Comparison of ENCODE assay signal across 6 cellular contexts in the genomic region with DNA sequence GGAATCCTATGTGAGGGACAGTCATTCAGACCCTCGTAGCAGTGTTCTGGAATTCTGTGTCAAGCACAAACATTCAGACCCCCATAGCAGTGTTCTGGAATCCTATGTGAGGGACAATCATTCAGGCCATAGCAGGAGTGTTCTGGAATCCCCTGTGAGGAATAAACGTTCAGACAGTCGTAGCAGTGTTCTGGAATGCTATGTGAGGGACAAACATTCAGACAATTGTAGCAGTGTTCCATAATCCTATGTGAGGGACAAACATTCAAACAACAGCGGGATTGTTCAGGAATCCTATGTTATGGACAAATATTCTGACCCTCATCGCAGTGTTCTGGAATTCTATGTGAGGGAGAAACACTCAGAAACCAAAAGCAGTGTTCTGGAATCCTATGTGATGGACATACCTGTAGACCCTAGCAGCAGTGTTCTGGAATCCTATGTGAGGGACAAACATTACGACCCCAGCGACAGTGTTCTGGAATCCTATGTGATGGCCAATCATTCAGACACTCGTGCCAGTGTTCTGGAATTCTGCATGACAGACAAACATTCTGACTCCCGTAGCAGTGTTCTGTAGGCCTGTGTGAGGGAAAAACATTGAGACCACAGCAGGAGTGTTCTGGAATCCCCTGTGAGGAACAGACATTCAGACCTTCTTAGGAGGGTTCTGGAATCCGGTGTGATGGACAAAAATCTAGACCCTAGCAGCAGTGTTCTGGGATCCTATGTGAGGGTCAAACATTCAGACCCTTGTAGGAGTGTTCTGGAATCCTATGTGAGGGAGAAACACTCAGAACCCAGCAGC.
DNase-seq lines count a peak whose midpoint lies in the region; ATAC-seq, FAIRE-seq and TF ChIP-seq lines count a peak whose summit lies in the region.
"Not testable (repeated sequence)": the region's sequence is repeated elsewhere in the genome, so short reads cannot be mapped to it uniquely, and the experiment has no call there.

No MANE protein-coding gene starts in this region.

- under 1% methylated on average over 9 of the region's 10 CpGs for WGBS in HepG2 (ENCODE audit: low lambda C conversion rate)
- WGBS in upper lobe of left lung, 2 donors, result 49 to 56% methylated on average over 9 to 10 of the region's 10 CpGs

- H3K4me2 ChIP-seq in HepG2 (ENCODE audit: low read depth, low read length), result not testable (repeated sequence)

- DNase-seq in RWPE2 (ENCODE audit: low spot score); HepG2 (ENCODE audit: low spot score); naive thymus-derived CD4-positive, alpha-beta T cell; sciatic nerve (ENCODE audit: low spot score); upper lobe of left lung: not testable (repeated sequence)
- DNase-seq in coronary artery (ENCODE audit: low spot score), result peak; percentile 26

- CTCF ChIA-PET in HepG2 (lab: Yijun Ruan, JAX; ENCODE audit: low intra/inter-chr PET ratio, low total read pairs); naive thymus-derived CD4-positive, alpha-beta T cell (lab: Charles Lee): not testable (repeated sequence)

- H3K9ac ChIP-seq in HepG2 (ENCODE audit: insufficient read depth, low read depth, low read length), result not testable (repeated sequence)

- not testable (repeated sequence) for TF ChIP-seq EP300 in HepG2 (IDR thresholded peaks at IDR 0.05; ENCODE audit: low read depth in 2 of 2, low read length in 2 of 2); HepG2 (CRISPR knock-in tag; IDR thresholded peaks at IDR 0.05; ENCODE audit: borderline replicate concordance); upper lobe of left lung (IDR thresholded peaks at IDR 0.05)

- not testable (repeated sequence) for H4K20me1 ChIP-seq in HepG2 (ENCODE audit: insufficient read depth, low read length)

- H3K27ac ChIP-seq in RWPE2 (ENCODE audit: poor library complexity, severe bottlenecking); coronary artery; HepG2 (ENCODE audit: extremely low read length, insufficient read depth, low read length); naive thymus-derived CD4-positive, alpha-beta T cell (ENCODE audit: low read depth, low read length); upper lobe of left lung: not testable (repeated sequence)

- not testable (repeated sequence) for BruUV-seq in HepG2 (replicated peaks; lab: Mats Ljungman, UMichigan)

- not testable (repeated sequence) for H2AFZ ChIP-seq in HepG2 (ENCODE audit: low read length)

- not testable (repeated sequence) for FAIRE-seq in HepG2 (lab: Jason Lieb, UNC)

- H3K79me2 ChIP-seq in HepG2 (ENCODE audit: insufficient read depth, low read length), result not testable (repeated sequence)

- POLR2A ChIA-PET in HepG2 (lab: Yijun Ruan, JAX); naive thymus-derived CD4-positive, alpha-beta T cell (lab: Charles Lee): not testable (repeated sequence)

- ATAC-seq in RWPE2 (ENCODE audit: low read depth) (peak; percentile 49), HepG2 (peak; percentile 69), sciatic nerve (peak; percentile 13), upper lobe of left lung (ENCODE audit: low FRiP score in 2 of 2) (peak; percentile 43 to 82)
- ATAC-seq in naive thymus-derived CD4-positive, alpha-beta T cell, result peak; percentile 16

- H3K36me3 ChIP-seq in RWPE2 (ENCODE audit: low read depth); HepG2 (replicated peaks in 1 of 2; ENCODE audit: control insufficient read depth in 1 of 2, insufficient read depth in 2 of 2, low read length in 2 of 2); naive thymus-derived CD4-positive, alpha-beta T cell (ENCODE audit: control insufficient read depth in 2 of 3, insufficient read depth in 3 of 3, low read length in 3 of 3); upper lobe of left lung: not testable (repeated sequence)

- intact Hi-C loops in HepG2 (cut with micrococcal nuclease; ENCODE audit: unreplicated experiment); naive thymus-derived CD4-positive, alpha-beta T cell (cut with micrococcal nuclease); sciatic nerve (cut with DNase I): not testable (repeated sequence)

- H3K4me1 ChIP-seq in RWPE2 (ENCODE audit: insufficient read depth, poor library complexity, severe bottlenecking); HepG2 (ENCODE audit: insufficient read depth, low read length); naive thymus-derived CD4-positive, alpha-beta T cell (ENCODE audit: control insufficient read depth in 2 of 2, insufficient read depth in 2 of 2, low read length in 2 of 2); upper lobe of left lung: not testable (repeated sequence)

- H3K36me3 Mint-ChIP-seq in naive thymus-derived CD4-positive, alpha-beta T cell, result not testable (repeated sequence)

- not testable (repeated sequence) for H3K4me3 Mint-ChIP-seq in naive thymus-derived CD4-positive, alpha-beta T cell

- peaks cover 0 to 12% (median 4%) of the 10 kb centered on the region in 11 donors for H3K9me3 Mint-ChIP-seq in naive thymus-derived CD4-positive, alpha-beta T cell

- H3K9me3 ChIP-seq in RWPE2 (ENCODE audit: severe bottlenecking); naive thymus-derived CD4-positive, alpha-beta T cell (ENCODE audit: control insufficient read depth in 2 of 3, low read length in 3 of 3); upper lobe of left lung: not testable (repeated sequence)
- peaks cover 34% of the 10 kb centered on the region for H3K9me3 ChIP-seq in HepG2 (ENCODE audit: low read length)

- in situ Hi-C loops in HepG2 (cut with HindIII; ENCODE audit: extremely low pct_ligation_motif_present, low pct_unique_long_range_greater_than_20kb), result not testable (repeated sequence)

- H3K4me1 Mint-ChIP-seq in naive thymus-derived CD4-positive, alpha-beta T cell, result not testable (repeated sequence)

- not testable (repeated sequence) for TF ChIP-seq RAD21 in HepG2 (CRISPR knock-in tag; IDR thresholded peaks at IDR 0.05)

- H3K4me3 ChIP-seq in RWPE2 (ENCODE audit: severe bottlenecking); coronary artery; HepG2 (replicated peaks in 1 of 3; ENCODE audit: insufficient read depth in 1 of 3, low read depth in 2 of 3, low read length in 3 of 3); naive thymus-derived CD4-positive, alpha-beta T cell (ENCODE audit: low read length); upper lobe of left lung: not testable (repeated sequence)

- TF ChIP-seq POLR2A in HepG2 (IDR thresholded peaks at IDR 0.05; ENCODE audit: insufficient read depth in 1 of 2, low read depth in 2 of 2, low read length in 2 of 2); upper lobe of left lung (IDR thresholded peaks at IDR 0.05): not testable (repeated sequence)

- H3K27me3 Mint-ChIP-seq in naive thymus-derived CD4-positive, alpha-beta T cell, result peaks cover 0 to 11% (median 5%) of the 10 kb centered on the region in 5 donors

- TF ChIP-seq CTCF in RWPE2 (IDR thresholded peaks at IDR 0.05; ENCODE audit: poor library complexity, severe bottlenecking); coronary artery (IDR thresholded peaks at IDR 0.05); HepG2 (CRISPR knock-in tag; IDR thresholded peaks at IDR 0.05); upper lobe of left lung (IDR thresholded peaks at IDR 0.05): not testable (repeated sequence)

- not testable (repeated sequence) for H3K27ac Mint-ChIP-seq in naive thymus-derived CD4-positive, alpha-beta T cell

- H3K27me3 ChIP-seq in RWPE2 (ENCODE audit: insufficient read depth, poor library complexity, severe bottlenecking); HepG2 (ENCODE audit: control insufficient read depth in 1 of 2, insufficient read depth in 2 of 2, low read length in 2 of 2); naive thymus-derived CD4-positive, alpha-beta T cell (ENCODE audit: control insufficient read depth in 2 of 2, insufficient read depth in 2 of 2, low read length in 2 of 2); upper lobe of left lung: not testable (repeated sequence)

Comparison
In these comparisons a context has a peak if more than half of its experiments do, and no peak if none do; other contexts are left out.
1. ATAC-seq: peak in every context shown above with its lines; median percentile 69 in HepG2; 62 in upper lobe of left lung; 49 in RWPE2; 16 in naive thymus-derived CD4-positive, alpha-beta T cell; 13 in sciatic nerve.